ENCODE assay signal across 1 cellular context in the genomic region with DNA sequence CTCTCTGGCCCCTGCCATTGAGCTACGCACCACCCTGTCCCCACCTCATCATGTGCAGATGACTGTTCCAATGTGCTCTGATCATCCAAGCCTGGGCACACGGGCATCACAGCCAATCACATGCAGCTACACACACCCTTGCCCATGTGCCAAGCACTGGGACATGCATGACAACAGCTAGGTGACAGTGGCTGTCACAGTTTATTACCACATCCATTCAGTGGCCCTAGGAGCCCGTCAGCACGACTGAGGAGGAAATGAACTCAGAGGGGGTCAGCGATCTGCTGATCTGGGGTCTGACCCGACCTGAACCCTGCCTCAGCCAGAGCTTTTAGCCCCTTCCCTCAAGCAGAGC.
TF ChIP-seq lines count a peak whose summit lies in the region.

No MANE protein-coding gene starts in this region.

TF ChIP-seq in GM12878, 131 proteins besides CTCF, POLR2A, EP300 and RAD21:
- TF ChIP-seq CHD1 (IDR thresholded peaks at IDR 0.05; ENCODE audit: low read depth, low read length) (no peak), GATAD2B (conservative IDR thresholded peaks at IDR 0.05; ENCODE audit: low read depth) (no peak), NR2F1 (conservative IDR thresholded peaks at IDR 0.05) (no peak)
- TF ChIP-seq, protein P1, sequence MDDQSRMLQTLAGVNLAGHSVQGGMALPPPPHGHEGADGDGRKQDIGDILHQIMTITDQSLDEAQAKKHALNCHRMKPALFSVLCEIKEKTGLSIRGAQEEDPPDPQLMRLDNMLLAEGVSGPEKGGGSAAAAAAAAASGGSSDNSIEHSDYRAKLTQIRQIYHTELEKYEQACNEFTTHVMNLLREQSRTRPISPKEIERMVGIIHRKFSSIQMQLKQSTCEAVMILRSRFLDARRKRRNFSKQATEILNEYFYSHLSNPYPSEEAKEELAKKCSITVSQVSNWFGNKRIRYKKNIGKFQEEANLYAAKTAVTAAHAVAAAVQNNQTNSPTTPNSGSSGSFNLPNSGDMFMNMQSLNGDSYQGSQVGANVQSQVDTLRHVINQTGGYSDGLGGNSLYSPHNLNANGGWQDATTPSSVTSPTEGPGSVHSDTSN (IDR thresholded peaks at IDR 0.05; ENCODE audit: insufficient replicate concordance, low read depth, low read length): no peak
